Comparison of ENCODE assay signal across 8 cellular contexts in the genomic region with DNA sequence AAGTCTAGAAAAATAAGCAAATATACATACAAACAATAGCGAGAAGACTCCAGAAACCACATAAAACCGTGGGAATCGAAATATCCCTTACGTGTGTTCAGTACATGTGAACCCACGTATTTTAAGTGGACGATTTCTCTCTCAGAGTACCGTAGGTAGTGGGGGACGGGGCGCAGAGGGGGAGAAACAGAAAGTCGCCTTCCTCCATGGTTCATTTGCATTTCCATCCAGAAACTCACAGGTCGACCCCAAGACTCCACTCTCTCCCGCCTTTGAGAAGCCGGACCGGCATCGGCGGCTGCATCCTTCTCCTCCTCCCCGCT. TPM values are rescaled to one million over a fixed set of nuclear protein-coding genes. Genes with fewer than 3 reads are reported as not detected.
DNase-seq lines count a peak whose midpoint lies in the region; ATAC-seq and TF ChIP-seq lines count a peak whose summit lies in the region.

No MANE protein-coding gene starts in this region.

- intact Hi-C loops in naive thymus-derived CD4-positive, alpha-beta T cell (cut with micrococcal nuclease), result no loop called here

- H3K27ac Mint-ChIP-seq in naive thymus-derived CD4-positive, alpha-beta T cell, result peak overlapping the region in 4 of 9 donors; percentile 17 to 43 (median 32)

- H3K36me3 ChIP-seq in HUES6 (ENCODE audit: control insufficient read depth, insufficient read depth, low read length), result no peaks in the 10 kb centered on the region
- H3K36me3 ChIP-seq in naive thymus-derived CD4-positive, alpha-beta T cell (ENCODE audit: control insufficient read depth in 2 of 3, insufficient read depth in 3 of 3, low read length in 3 of 3), result no peaks in the 10 kb centered on the region

- CTCF ChIA-PET in naive thymus-derived CD4-positive, alpha-beta T cell (lab: Charles Lee), result no interaction called here

- peak overlapping the region; percentile 73 to 91 (median 88) for H3K4me3 Mint-ChIP-seq in naive thymus-derived CD4-positive, alpha-beta T cell

- DNase-seq in AG10803 (ENCODE audit: low read depth) (no peak), choroid plexus epithelial cell (ENCODE audit: low read depth) (no peak), Kasumi-1 (lab: John Stamatoyannopoulos, UW) (no peak), AML-193 (lab: John Stamatoyannopoulos, UW) (no peak)
- no peak for DNase-seq in naive thymus-derived CD4-positive, alpha-beta T cell

- peaks cover 0 to 3% (median 0%) of the 10 kb centered on the region in 11 donors for H3K9me3 Mint-ChIP-seq in naive thymus-derived CD4-positive, alpha-beta T cell

- no peaks in the 10 kb centered on the region for H3K36me3 Mint-ChIP-seq in naive thymus-derived CD4-positive, alpha-beta T cell

- TF ChIP-seq CTCF in AG10803 (conservative IDR thresholded peaks at IDR 0.05; ENCODE audit: low read length), result no peak
- no peak for TF ChIP-seq CTCF in choroid plexus epithelial cell (conservative IDR thresholded peaks at IDR 0.05; ENCODE audit: low read depth, low read length)

- H3K27ac ChIP-seq in HUES6 (ENCODE audit: low read depth, low read length), result no peak overlapping the region; the same call in 1 of the 2 replicates
- H3K27ac ChIP-seq in naive thymus-derived CD4-positive, alpha-beta T cell (ENCODE audit: low read depth, low read length), result no peak overlapping the region

- peaks cover 6 to 70% (median 35%) of the 10 kb centered on the region in 5 donors for H3K27me3 Mint-ChIP-seq in naive thymus-derived CD4-positive, alpha-beta T cell

- H3K9me3 ChIP-seq in HUES6 (ENCODE audit: control insufficient read depth, insufficient read depth, low read depth, low read length), result peaks cover 7% of the 10 kb centered on the region
- no peaks in the 10 kb centered on the region for H3K9me3 ChIP-seq in naive thymus-derived CD4-positive, alpha-beta T cell (ENCODE audit: control insufficient read depth in 2 of 3, low read length in 3 of 3)

- POLR2A ChIA-PET in naive thymus-derived CD4-positive, alpha-beta T cell (lab: Charles Lee), result no interaction called here

- no peak for ATAC-seq in naive thymus-derived CD4-positive, alpha-beta T cell
- no peak for ATAC-seq in GM21723 (IDR thresholded peaks at IDR 0.05; ENCODE audit: unreplicated experiment)
- no peak for ATAC-seq in HG02759 (IDR thresholded peaks at IDR 0.05; ENCODE audit: unreplicated experiment)

- H3K4me3 ChIP-seq in AG10803 (ENCODE audit: low read length) (peak overlapping the region; percentile 72), HUES6 (ENCODE audit: low read depth, low read length) (peak overlapping the region; percentile 80), choroid plexus epithelial cell (ENCODE audit: low read depth, low read length) (peak overlapping the region; percentile 70)
- H3K4me3 ChIP-seq in naive thymus-derived CD4-positive, alpha-beta T cell (ENCODE audit: low read length), result peak overlapping the region; percentile 57

- peaks cover 16 to 33% (median 22%) of the 10 kb centered on the region in 7 donors for H3K4me1 Mint-ChIP-seq in naive thymus-derived CD4-positive, alpha-beta T cell

- peaks cover 23% of the 10 kb centered on the region for H3K27me3 ChIP-seq in HUES6 (ENCODE audit: control insufficient read depth, insufficient read depth, low read length)
- H3K27me3 ChIP-seq in naive thymus-derived CD4-positive, alpha-beta T cell (ENCODE audit: control insufficient read depth in 2 of 2, insufficient read depth in 2 of 2, low read length in 2 of 2), result no peaks in the 10 kb centered on the region

- H3K9ac ChIP-seq in HUES6 (ENCODE audit: low read length), result peak overlapping the region; percentile 72

- peaks cover 20% of the 10 kb centered on the region for H3K4me1 ChIP-seq in HUES6 (ENCODE audit: control insufficient read depth, insufficient read depth, low read length)
- H3K4me1 ChIP-seq in naive thymus-derived CD4-positive, alpha-beta T cell (ENCODE audit: control insufficient read depth in 2 of 2, insufficient read depth in 2 of 2, low read length in 2 of 2), result peaks cover 8 to 12% of the 10 kb centered on the region in 2 donors

RNA-seq across cellular contexts. Expression of a gene that starts 0.5 kb away (rescaled TPM):
- under 1 TPM in 4 of 5 experiments, not detected in 1; 0.07 to 0.69 (median 0.21) TPM for total RNA-seq in naive thymus-derived CD4-positive, alpha-beta T cell
- polyA plus RNA-seq in naive thymus-derived CD4-positive, alpha-beta T cell, result not detected
